1 cellular context compared by ENCODE assay signal in genomic region chr10:113000454-113000853, GRCh38.
TF ChIP-seq lines count a peak whose summit lies in the region.

No MANE protein-coding gene starts in this region.

TF ChIP-seq in GM23338, 12 proteins besides CTCF, POLR2A, EP300 and RAD21:
- TF ChIP-seq ZNF462 (CRISPR knock-in tag; IDR thresholded peaks at IDR 0.05): no peak
- no peak for TF ChIP-seq JUNB (IDR thresholded peaks at IDR 0.05; ENCODE audit: unreplicated experiment)
- no peak for TF ChIP-seq REST (IDR thresholded peaks at IDR 0.05; ENCODE audit: unreplicated experiment)
- TF ChIP-seq ZNF331 (CRISPR knock-in tag; IDR thresholded peaks at IDR 0.05; ENCODE audit: low read depth): no peak
- no peak for TF ChIP-seq NANOG (IDR thresholded peaks at IDR 0.05; ENCODE audit: borderline replicate concordance)
- no peak for TF ChIP-seq STAT1 (IDR thresholded peaks at IDR 0.05; ENCODE audit: unreplicated experiment)
- no peak for TF ChIP-seq ETS1 (IDR thresholded peaks at IDR 0.05)
- no peak for TF ChIP-seq ZNF114 (CRISPR knock-in tag; IDR thresholded peaks at IDR 0.05)
- TF ChIP-seq EZH2phosphoT487 (IDR thresholded peaks at IDR 0.05; ENCODE audit: unreplicated experiment): no peak
- no peak for TF ChIP-seq POLR2AphosphoS5 (IDR thresholded peaks at IDR 0.05; ENCODE audit: low read depth)
- TF ChIP-seq EZH2 (IDR thresholded peaks at IDR 0.05; ENCODE audit: low read depth, unreplicated experiment): no peak
- TF ChIP-seq CREB1 (CRISPR knock-in tag; IDR thresholded peaks at IDR 0.05; ENCODE audit: low read depth): no peak
